In the genomic region with DNA sequence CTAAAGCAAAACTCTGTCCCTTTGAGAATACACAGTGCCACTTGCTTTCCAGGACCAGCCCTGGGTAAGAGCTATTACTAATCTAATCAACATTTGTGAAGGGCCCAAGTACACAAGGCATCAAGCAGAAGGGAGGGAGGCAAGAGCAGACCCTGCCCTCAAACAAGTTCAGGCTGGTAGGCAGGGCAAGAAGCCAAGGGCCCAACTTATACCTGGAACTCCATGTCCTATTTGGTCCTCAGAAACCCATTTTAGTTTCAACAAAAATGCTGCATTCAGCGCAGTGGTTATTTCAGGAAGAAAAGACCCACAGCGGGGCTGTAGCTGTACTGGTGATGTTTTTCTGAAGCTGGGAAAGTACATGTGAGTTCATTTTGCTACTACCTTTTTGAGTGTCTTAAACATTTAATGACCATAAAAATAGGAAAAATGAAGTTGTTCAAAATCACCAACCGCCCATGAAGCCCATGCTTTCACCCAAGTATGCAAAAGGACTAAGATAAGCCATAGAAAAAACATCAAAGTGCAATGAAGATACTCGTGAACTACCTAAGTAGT, we compare ENCODE assay signal across 12 cellular contexts. TPM values are rescaled to one million over a fixed set of nuclear protein-coding genes. Genes with fewer than 3 reads are reported as not detected.
A peak's percentile ranks its signal among the peaks of the same experiment; 100 is the strongest.
DNase-seq lines count a peak whose midpoint lies in the region; ATAC-seq, FAIRE-seq and TF ChIP-seq lines count a peak whose summit lies in the region.
"Had no signal": no experiment of that assay in that cellular context is flagged by ENCODE, and none has a peak within 500 bp of the region (broad histone marks: within the 10 kb centered on the region; RNA-seq: fewer than 3 reads in every experiment).

No MANE protein-coding gene starts in this region.

- H3K4me3 Mint-ChIP-seq in activated naive CD8-positive, alpha-beta T cell treated with anti-CD3 and anti-CD28 coated beads, Interleukin-2, amount 10 ng/mL, durations not matched to agents 7 days and 5 days, result peak overlapping the region; percentile 46
- peak overlapping the region; percentile 71 for H3K4me3 Mint-ChIP-seq in nephron progenitor cell

- no peaks in the 10 kb centered on the region for H3K27me3 Mint-ChIP-seq in activated naive CD8-positive, alpha-beta T cell treated with anti-CD3 and anti-CD28 coated beads, Interleukin-2, amount 10 ng/mL, durations not matched to agents 7 days and 5 days
- H3K27me3 Mint-ChIP-seq in nephron progenitor cell (ENCODE audit: low read depth, poor library complexity), result no peaks in the 10 kb centered on the region

- no peak for TF ChIP-seq RAD21 in SK-N-SH (IDR thresholded peaks at IDR 0.05; ENCODE audit: low read length)

- H3K4me2 ChIP-seq in SK-N-SH, result peak overlapping the region; percentile 100; the same call in 1 of the 2 replicates

- no peaks in the 10 kb centered on the region for H3K9me3 Mint-ChIP-seq in activated naive CD8-positive, alpha-beta T cell treated with anti-CD3 and anti-CD28 coated beads, Interleukin-2, amount 10 ng/mL, durations not matched to agents 7 days and 5 days
- H3K9me3 Mint-ChIP-seq in nephron progenitor cell, result no peaks in the 10 kb centered on the region

- peaks cover 51% of the 10 kb centered on the region for H3F3A ChIP-seq in SK-N-SH (replicated peaks; ENCODE audit: insufficient read depth)

- CTCF ChIA-PET in SK-N-SH (lab: Yijun Ruan, JAX), result interaction anchor here (1.5 to 1.6 kb wide), 2 partner anchors 108 to 1127 kb away, joined by 3 to 4 read pairs; no protein-coding TSS in a partner anchor

- peaks cover 49% of the 10 kb centered on the region for H4K20me1 ChIP-seq in SK-N-SH (ENCODE audit: insufficient read depth)

- H3K27ac ChIP-seq in SK-N-SH (ENCODE audit: low read depth in 2 of 2, low read length in 1 of 2) (no peak overlapping the region), HUES64 (ENCODE audit: low read depth, low read length) (peak overlapping the region; percentile 32; the same call in 1 of the 2 replicates), tibial nerve (no peak overlapping the region)

- FAIRE-seq in D721Med (lab: Jason Lieb, UNC), result no peak

- H3K36me3 ChIP-seq in SK-N-SH (replicated peaks in 1 of 2; ENCODE audit: control insufficient read depth in 1 of 2, insufficient read depth in 2 of 2, low read length in 1 of 2) (peaks cover 30 to 47% of the 10 kb centered on the region in 2 experiments), HUES64 (ENCODE audit: insufficient read depth, low read length) (peaks cover 70% of the 10 kb centered on the region), H7 (replicated peaks; ENCODE audit: control insufficient read depth, insufficient read depth, low read length) (peaks cover 33% of the 10 kb centered on the region), tibial nerve (peaks cover 3 to 67% (median 7%) of the 10 kb centered on the region in 3 donors)

- H3K9me3 ChIP-seq in SK-N-SH, result no peaks in the 10 kb centered on the region
- no peaks in the 10 kb centered on the region for H3K9me3 ChIP-seq in HUES64 (ENCODE audit: insufficient read depth, low read depth, low read length)
- no peaks in the 10 kb centered on the region for H3K9me3 ChIP-seq in tibial nerve
- H3K9me3 ChIP-seq: prostate gland had no signal

- no peak for TF ChIP-seq POLR2A in tibial nerve (IDR thresholded peaks at IDR 0.05)

- POLR2A ChIA-PET in SK-N-SH (lab: Yijun Ruan, JAX), result interaction anchor here (4.1 kb wide), 1 partner anchor 213 kb away, joined by 35 read pairs; no protein-coding TSS in a partner anchor
- POLR2A ChIA-PET in activated naive CD8-positive, alpha-beta T cell treated with anti-CD3 and anti-CD28 coated beads, Interleukin-2, amount 10 ng/mL, durations not matched to agents 7 days and 5 days (lab: Charles Lee), result no interaction called here

- TF ChIP-seq EP300 in SK-N-SH (IDR thresholded peaks at IDR 0.05; ENCODE audit: borderline replicate concordance in 1 of 2, low read depth in 1 of 2, low read length in 1 of 2), result no peak
- TF ChIP-seq EP300 in tibial nerve (IDR thresholded peaks at IDR 0.05), result no peak

- H3K9me2 ChIP-seq in SK-N-SH, result no peaks in the 10 kb centered on the region

- 0 out of 2 replicates have a peak overlapping the region, but pooled peaks have one; percentile 7 for H3K9ac ChIP-seq in SK-N-SH
- H3K9ac ChIP-seq in HUES64 (ENCODE audit: low read depth, low read length), result peak overlapping the region; percentile 100; the same call in 1 of the 2 replicates

- no peak for DNase-seq in SK-N-SH
- no peak for DNase-seq in activated naive CD8-positive, alpha-beta T cell treated with anti-CD3 and anti-CD28 coated beads, Interleukin-2, amount 10 ng/mL, durations not matched to agents 7 days and 5 days
- no peak for DNase-seq in nephron progenitor cell
- DNase-seq in H7, result no peak
- no peak for DNase-seq in tibial nerve (ENCODE audit: low spot score in 2 of 2)
- no peak for DNase-seq in D721Med (ENCODE audit: insufficient read length, low spot score)
- DNase-seq: 8988T, anterior cingulate cortex, left cardiac atrium had no signal

- peak overlapping the region; percentile 34 for H3K27ac Mint-ChIP-seq in activated naive CD8-positive, alpha-beta T cell treated with anti-CD3 and anti-CD28 coated beads, Interleukin-2, amount 10 ng/mL, durations not matched to agents 7 days and 5 days
- peak overlapping the region; percentile 93 for H3K27ac Mint-ChIP-seq in nephron progenitor cell

- H3K4me3 ChIP-seq in SK-N-SH (ENCODE audit: low read depth in 2 of 2, low read length in 1 of 2), result peak overlapping the region in 1 of 2 experiments; percentile 11; a peak in 1 of 4 replicates
- H3K4me3 ChIP-seq in HUES64 (ENCODE audit: low read length), result peak overlapping the region; percentile 100; the same call in 1 of the 2 replicates
- H3K4me3 ChIP-seq in H7 (ENCODE audit: insufficient read depth, low read depth, low read length), result no peak overlapping the region
- H3K4me3 ChIP-seq in tibial nerve, result no peak overlapping the region
- H3K4me3 ChIP-seq: prostate gland had no signal

- H3K4me1 ChIP-seq in SK-N-SH (ENCODE audit: control insufficient read depth in 1 of 2, insufficient read depth in 2 of 2, low read depth in 1 of 2, low read length in 1 of 2) (peaks cover 8 to 19% of the 10 kb centered on the region in 2 experiments), HUES64 (ENCODE audit: insufficient read depth, low read length) (peaks cover 12% of the 10 kb centered on the region), tibial nerve (peaks cover 0 to 40% (median 9%) of the 10 kb centered on the region in 4 donors)

- no peaks in the 10 kb centered on the region for H3K27me3 ChIP-seq in SK-N-SH (ENCODE audit: insufficient read depth)
- H3K27me3 ChIP-seq in HUES64 (ENCODE audit: insufficient read depth, low read length), result no peaks in the 10 kb centered on the region
- no peaks in the 10 kb centered on the region for H3K27me3 ChIP-seq in H7 (ENCODE audit: control insufficient read depth, insufficient read depth, low read length)
- H3K27me3 ChIP-seq in tibial nerve, result no peaks in the 10 kb centered on the region

- ATAC-seq in SK-N-SH treated with all-trans-retinoic acid at 6 μM for 48 hours, result no peak
- ATAC-seq in activated naive CD8-positive, alpha-beta T cell treated with anti-CD3 and anti-CD28 coated beads, Interleukin-2, amount 10 ng/mL, durations not matched to agents 7 days and 5 days (ENCODE audit: low read depth), result no peak
- ATAC-seq: left cardiac atrium had no signal

- H3K4me1 Mint-ChIP-seq in activated naive CD8-positive, alpha-beta T cell treated with anti-CD3 and anti-CD28 coated beads, Interleukin-2, amount 10 ng/mL, durations not matched to agents 7 days and 5 days, result peaks cover 23% of the 10 kb centered on the region
- H3K4me1 Mint-ChIP-seq in nephron progenitor cell, result peaks cover 41% of the 10 kb centered on the region

- no peak overlapping the region for H2AFZ ChIP-seq in SK-N-SH (ENCODE audit: low read depth)

- H3K36me3 Mint-ChIP-seq in activated naive CD8-positive, alpha-beta T cell treated with anti-CD3 and anti-CD28 coated beads, Interleukin-2, amount 10 ng/mL, durations not matched to agents 7 days and 5 days, result peaks cover 40% of the 10 kb centered on the region
- H3K36me3 Mint-ChIP-seq in nephron progenitor cell (ENCODE audit: low read depth), result peaks cover 55% of the 10 kb centered on the region

- peaks cover 44% of the 10 kb centered on the region for H3K79me2 ChIP-seq in SK-N-SH (ENCODE audit: insufficient read depth)

- TF ChIP-seq CTCF in SK-N-SH (IDR thresholded peaks at IDR 0.05) (no peak), nephron progenitor cell (IDR thresholded peaks at IDR 0.05) (no peak), tibial nerve (IDR thresholded peaks at IDR 0.05) (no peak), D721Med (IDR thresholded peaks at IDR 0.05; ENCODE audit: insufficient read depth, missing control alignments) (no peak)

- WGBS in SK-N-SH (ENCODE audit: low lambda C conversion rate), result 85% methylated on average over 4 of the region's 4 CpGs
- WGBS in HUES64, result 96% methylated on average over 4 of the region's 4 CpGs
- 78 to 89% methylated on average over 4 of the region's 4 CpGs for WGBS in tibial nerve, 2 donors

TF ChIP-seq in SK-N-SH, 30 proteins besides CTCF, POLR2A, EP300 and RAD21 (continues in another document):
- TF ChIP-seq, protein P1, sequence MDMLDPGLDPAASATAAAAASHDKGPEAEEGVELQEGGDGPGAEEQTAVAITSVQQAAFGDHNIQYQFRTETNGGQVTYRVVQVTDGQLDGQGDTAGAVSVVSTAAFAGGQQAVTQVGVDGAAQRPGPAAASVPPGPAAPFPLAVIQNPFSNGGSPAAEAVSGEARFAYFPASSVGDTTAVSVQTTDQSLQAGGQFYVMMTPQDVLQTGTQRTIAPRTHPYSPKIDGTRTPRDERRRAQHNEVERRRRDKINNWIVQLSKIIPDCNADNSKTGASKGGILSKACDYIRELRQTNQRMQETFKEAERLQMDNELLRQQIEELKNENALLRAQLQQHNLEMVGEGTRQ (IDR thresholded peaks at IDR 0.05; ENCODE audit: borderline replicate concordance, low read depth, low read length), result no peak
- no peak for TF ChIP-seq FOXJ3 (CRISPR knock-in tag; IDR thresholded peaks at IDR 0.05)

TF ChIP-seq in SK-N-SH treated with all-trans-retinoic acid at 6 μM for 48 hours, 23 proteins besides CTCF, POLR2A, EP300 and RAD21 (continues in another document):
- no peak for TF ChIP-seq BACH2 (CRISPR knock-in tag; IDR thresholded peaks at IDR 0.05; ENCODE audit: borderline replicate concordance)
- no peak for TF ChIP-seq TOX (CRISPR knock-in tag; IDR thresholded peaks at IDR 0.05; ENCODE audit: borderline replicate concordance)
- no peak for TF ChIP-seq ZNF8 (CRISPR knock-in tag; IDR thresholded peaks at IDR 0.05)

RNA-seq across cellular contexts. Expression of a gene that starts 2.8 kb away (rescaled TPM):
- polyA plus RNA-seq in SK-N-SH (2012; rRNA removed), result 8,662 and 9,168 TPM in 2 replicates
- polyA plus RNA-seq in SK-N-SH (2012; cell fraction: cytosol; rRNA removed), result 12,330 and 13,920 TPM in 2 replicates
- polyA plus RNA-seq in SK-N-SH (2012; cell fraction: nucleus; rRNA removed), result 1,411 and 1,629 TPM in 2 replicates
- polyA plus RNA-seq in HUES64 (2013, experiment 1 of 2), result 2,523 TPM
- polyA plus RNA-seq in HUES64 (2013, experiment 2 of 2), result 2,699 TPM
- total RNA-seq in activated naive CD8-positive, alpha-beta T cell treated with anti-CD3 and anti-CD28 coated beads, Interleukin-2, amount 10 ng/mL, durations not matched to agents 7 days and 5 days, result 1,000 to 10,000 TPM; 1,491 to 1,514 TPM
- 2,542 and 3,503 TPM in 2 replicates for total RNA-seq in H7 (2014; rRNA removed; shearing (Covaris generic))
- 1,000 to 10,000 TPM; 1,019 to 1,820 (median 1,439) TPM for total RNA-seq in tibial nerve
